ENCODE assay signal across 1 cellular context in the genomic region with DNA sequence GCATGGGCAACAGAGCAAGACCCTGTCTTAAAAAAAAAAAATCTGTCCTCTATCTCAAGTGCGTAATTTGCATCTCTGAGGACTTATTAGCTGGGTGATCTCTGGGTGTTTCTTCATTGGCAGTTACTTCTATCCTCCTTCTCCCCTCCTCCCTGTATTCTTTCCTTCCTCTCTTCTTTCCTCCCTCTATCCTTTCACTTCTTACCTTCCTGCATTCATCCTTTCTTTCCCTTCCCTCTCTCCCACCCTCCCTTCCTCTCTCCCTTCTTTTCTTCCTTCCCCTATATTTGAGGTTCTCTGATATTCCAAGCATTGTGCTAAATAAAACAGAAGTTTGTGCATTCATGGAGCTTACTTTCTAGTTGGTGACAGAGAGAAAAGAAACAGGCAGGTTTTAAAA.
TF ChIP-seq lines count a peak whose summit lies in the region.

No MANE protein-coding gene starts in this region.

TF ChIP-seq in HEK293, 187 proteins besides CTCF, POLR2A, EP300 and RAD21 (continued from another document):
- TF ChIP-seq, protein P1, sequence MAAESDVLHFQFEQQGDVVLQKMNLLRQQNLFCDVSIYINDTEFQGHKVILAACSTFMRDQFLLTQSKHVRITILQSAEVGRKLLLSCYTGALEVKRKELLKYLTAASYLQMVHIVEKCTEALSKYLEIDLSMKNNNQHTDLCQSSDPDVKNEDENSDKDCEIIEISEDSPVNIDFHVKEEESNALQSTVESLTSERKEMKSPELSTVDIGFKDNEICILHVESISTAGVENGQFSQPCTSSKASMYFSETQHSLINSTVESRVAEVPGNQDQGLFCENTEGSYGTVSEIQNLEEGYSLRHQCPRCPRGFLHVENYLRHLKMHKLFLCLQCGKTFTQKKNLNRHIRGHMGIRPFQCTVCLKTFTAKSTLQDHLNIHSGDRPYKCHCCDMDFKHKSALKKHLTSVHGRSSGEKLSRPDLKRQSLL (tag by site-specific recombination; IDR thresholded peaks at IDR 0.05), result no peak
- no peak for TF ChIP-seq ZNF600 (tag by site-specific recombination; IDR thresholded peaks at IDR 0.05)
- no peak for TF ChIP-seq ZNF555 (tag by site-specific recombination; conservative IDR thresholded peaks at IDR 0.05)
- no peak for TF ChIP-seq GLI4 (tag by site-specific recombination; IDR thresholded peaks at IDR 0.05)
- TF ChIP-seq HOXC10 (CRISPR knock-in tag; IDR thresholded peaks at IDR 0.05), result no peak
- TF ChIP-seq ZFHX2 (tag by site-specific recombination; conservative IDR thresholded peaks at IDR 0.05), result no peak
- no peak for TF ChIP-seq ZNF610 (tag by site-specific recombination; IDR thresholded peaks at IDR 0.05; ENCODE audit: borderline replicate concordance)
- TF ChIP-seq ZNF366 (tag by site-specific recombination; conservative IDR thresholded peaks at IDR 0.05), result peak; percentile 79; the same call in 1 of the 2 replicates
- TF ChIP-seq ZXDB (tag by site-specific recombination; IDR thresholded peaks at IDR 0.05), result no peak
- TF ChIP-seq ZNF341 (tag by site-specific recombination; IDR thresholded peaks at IDR 0.05; ENCODE audit: low read depth), result peak; percentile 49
